Comparison of ENCODE assay signal across 9 cellular contexts in genomic region chr3:143135150-143135549, GRCh38. TPM values are rescaled to one million over a fixed set of nuclear protein-coding genes. Genes with fewer than 3 reads are reported as not detected.
DNase-seq lines count a peak whose midpoint lies in the region; ATAC-seq, FAIRE-seq and TF ChIP-seq lines count a peak whose summit lies in the region.
"Had no signal": no experiment of that assay in that cellular context is flagged by ENCODE, and none has a peak within 500 bp of the region (broad histone marks: within the 10 kb centered on the region; RNA-seq: fewer than 3 reads in every experiment).

No MANE protein-coding gene starts in this region.

- WGBS in GM12878 (ENCODE audit: insufficient coverage, insufficient replicate concordance, low lambda C conversion rate, missing lambda C conversion rate), result 20% methylated on average over 2 of the region's 2 CpGs
- 45% methylated on average over 2 of the region's 2 CpGs for WGBS in esophagus muscularis mucosa
- WGBS in prostate gland, result 62% methylated on average over 2 of the region's 2 CpGs

- peaks cover 60% of the 10 kb centered on the region for H3K27me3 Mint-ChIP-seq in Calu3 (ENCODE audit: unreplicated experiment)

- no peak for TF ChIP-seq EP300 in GM12878 (IDR thresholded peaks at IDR 0.05; ENCODE audit: borderline replicate concordance in 1 of 2, control insufficient read depth in 1 of 2, low read depth in 2 of 2, low read length in 2 of 2)
- no peak for TF ChIP-seq EP300 in esophagus muscularis mucosa (IDR thresholded peaks at IDR 0.05)

- no peaks in the 10 kb centered on the region for H3K27me3 ChIP-seq in GM12878 (replicated peaks in 1 of 2; ENCODE audit: control insufficient read depth in 2 of 2, insufficient read depth in 2 of 2, low read length in 1 of 2)
- H3K27me3 ChIP-seq in esophagus muscularis mucosa, result peaks cover 0 to 7% (median 0%) of the 10 kb centered on the region in 4 donors
- H3K27me3 ChIP-seq in prostate gland (replicated peaks; ENCODE audit: insufficient read depth), result no peaks in the 10 kb centered on the region

- H3K4me1 ChIP-seq in GM12878 (ENCODE audit: control insufficient read depth, insufficient read depth, low read length) (no peaks in the 10 kb centered on the region; the same call in none of the 2 replicates), esophagus muscularis mucosa (peaks cover 0 to 8% (median under 1%) of the 10 kb centered on the region in 4 donors), prostate gland (replicated peaks) (no peaks in the 10 kb centered on the region)

- no peak overlapping the region for H3K4me2 ChIP-seq in GM12878 (ENCODE audit: control insufficient read depth, insufficient read depth)

- in situ Hi-C loops in GM12878 (cut with MboI), result no loop called here

- H3K4me3 ChIP-seq in NB4 (ENCODE audit: low read depth, low read length) (no peak overlapping the region), GM12878 (no peak overlapping the region), esophagus muscularis mucosa (no peak overlapping the region), prostate gland (no peak overlapping the region)

- no peaks in the 10 kb centered on the region for H4K20me1 ChIP-seq in GM12878 (ENCODE audit: control insufficient read depth, insufficient read depth)

- BruUV-seq in Calu3 (replicated peaks; lab: Mats Ljungman, UMichigan) (no TSS peak), GM12878 (replicated peaks; lab: Mats Ljungman, UMichigan) (no TSS peak)

- H3K27ac ChIP-seq in GM12878 (ENCODE audit: control insufficient read depth, insufficient read depth), result no peak overlapping the region
- H3K27ac ChIP-seq in esophagus muscularis mucosa (replicated peaks in 1 of 4), result no peak overlapping the region
- no peak overlapping the region for H3K27ac ChIP-seq in prostate gland

- ATAC-seq in GM12878 (no peak; the same call in 2 of the 3 replicates), HG03520 (IDR thresholded peaks at IDR 0.05; ENCODE audit: unreplicated experiment) (no peak)

- no peak overlapping the region for H2AFZ ChIP-seq in GM12878 (ENCODE audit: control insufficient read depth, low read depth, low read length)

- peaks cover 4% of the 10 kb centered on the region for H3K36me3 Mint-ChIP-seq in Calu3 (ENCODE audit: insufficient read depth, unreplicated experiment)

- H3K9me3 Mint-ChIP-seq in Calu3 (ENCODE audit: low read depth, unreplicated experiment), result no peaks in the 10 kb centered on the region

- H3K4me1 Mint-ChIP-seq in Calu3 (ENCODE audit: low read depth, unreplicated experiment), result peaks cover 28% of the 10 kb centered on the region

- POLR2A ChIA-PET in GM12878 (lab: Charles Lee), result no interaction called here

- no peak for TF ChIP-seq CTCF in Calu3 (IDR thresholded peaks at IDR 0.05; ENCODE audit: unreplicated experiment)
- no peak for TF ChIP-seq CTCF in NB4 (IDR thresholded peaks at IDR 0.05; ENCODE audit: low read depth, low read length)
- TF ChIP-seq CTCF in GM12878 (IDR thresholded peaks at IDR 0.05 in 2 of 3, conservative IDR thresholded peaks at IDR 0.05 in 1 of 3; ENCODE audit: control insufficient read depth in 2 of 3, extremely low read depth in 1 of 3, insufficient read depth in 1 of 3, low read depth in 3 of 3, low read length in 3 of 3), result no peak
- TF ChIP-seq CTCF in esophagus muscularis mucosa (IDR thresholded peaks at IDR 0.05), result no peak
- TF ChIP-seq CTCF in prostate gland (IDR thresholded peaks at IDR 0.05), result no peak

- no peaks in the 10 kb centered on the region for H3K9me3 ChIP-seq in GM12878 (replicated peaks; ENCODE audit: control insufficient read depth, insufficient read depth, low read length)
- H3K9me3 ChIP-seq in esophagus muscularis mucosa, result no peaks in the 10 kb centered on the region
- no peaks in the 10 kb centered on the region for H3K9me3 ChIP-seq in prostate gland

- TF ChIP-seq POLR2A in NB4 (IDR thresholded peaks at IDR 0.05; ENCODE audit: extremely low read depth, insufficient read length), result no peak
- TF ChIP-seq POLR2A in GM12878 (IDR thresholded peaks at IDR 0.05; ENCODE audit: low read depth, low read length), result no peak
- TF ChIP-seq POLR2A in esophagus muscularis mucosa (IDR thresholded peaks at IDR 0.05; ENCODE audit: low read depth), result no peak
- no peak for TF ChIP-seq POLR2A in prostate gland (IDR thresholded peaks at IDR 0.05)

- CTCF ChIA-PET in Calu3 (lab: Charles Lee), result interaction anchor here (0.8 to 1.0 kb wide), 4 partner anchors 11 to 509 kb away, joined by 3 to 5 read pairs (median 3); no protein-coding TSS in a partner anchor
- CTCF ChIA-PET in GM12878 (lab: Yijun Ruan, JAX), result interaction anchor here (1.3 to 1.9 kb wide), 3 partner anchors 14 to 23 kb away, joined by 3 to 5 read pairs (median 5); no protein-coding TSS in a partner anchor

- intact Hi-C loops in Calu3 (cut with micrococcal nuclease; ENCODE audit: unreplicated experiment), result no loop called here
- intact Hi-C loops in GM12878 (cut with micrococcal nuclease; ENCODE audit: unreplicated experiment), result no loop called here
- intact Hi-C loops in esophagus muscularis mucosa (cut with DNase I), result no loop called here
- intact Hi-C loops in prostate gland (cut with DNase I), result no loop called here

- FAIRE-seq in GM12878 (lab: Jason Lieb, UNC), result no peak

- H3K4me3 Mint-ChIP-seq in Calu3 (ENCODE audit: low read depth, unreplicated experiment), result no peak overlapping the region

- no peak overlapping the region for H3K27ac Mint-ChIP-seq in Calu3 (ENCODE audit: unreplicated experiment)

- H3K79me2 ChIP-seq in GM12878 (ENCODE audit: control insufficient read depth, insufficient read depth, low read length), result no peaks in the 10 kb centered on the region

- SMC1A ChIA-PET in GM12878 (lab: Charles Lee; ENCODE audit: uncharacterized antibody, unreplicated experiment), result interaction anchor here (0.9 to 1.3 kb wide), 6 partner anchors 9 to 67 kb away, joined by 3 to 5 read pairs (median 3); no protein-coding TSS in a partner anchor

- RAD21 ChIA-PET in GM12878 (lab: Charles Lee; ENCODE audit: unreplicated experiment), result interaction anchor here (0.8 kb wide), 1 partner anchor 11 kb away, joined by 4 read pairs; no protein-coding TSS in a partner anchor

- H3K36me3 ChIP-seq in GM12878 (ENCODE audit: control insufficient read depth in 2 of 2, insufficient read depth in 2 of 2, low read length in 1 of 2) (no peaks in the 10 kb centered on the region), esophagus muscularis mucosa (no peaks in the 10 kb centered on the region), prostate gland (no peaks in the 10 kb centered on the region)

- DNase-seq in Calu3, result peak; percentile 59
- peak; percentile 91 for DNase-seq in NB4 (ENCODE audit: low read depth)
- DNase-seq in GM12878 (ENCODE audit: low read depth, low spot score), result no peak
- peak; percentile 58 for DNase-seq in medulla oblongata (ENCODE audit: extremely low spot score)
- no peak for DNase-seq in NCI-H82 treated with DMSO at 0.1 percent for 48 hours (lab: John Stamatoyannopoulos, UW; ENCODE audit: unreplicated experiment)
- DNase-seq in esophagus muscularis mucosa (ENCODE audit: extremely low spot score), result no peak
- DNase-seq in prostate gland (ENCODE audit: low spot score), result no peak
- DNase-seq: stimulated activated CD4-positive, alpha-beta T cell treated with anti-CD3 and anti-CD28 coated beads, Interleukin-4, amount 100 ng/mL, for 4 hours had no signal

- H3K9ac ChIP-seq in GM12878 (ENCODE audit: control insufficient read depth, insufficient read depth, low read length), result no peak overlapping the region

- no peak for TF ChIP-seq RAD21 in GM12878 (IDR thresholded peaks at IDR 0.05; ENCODE audit: insufficient read depth, low read depth, low read length)

TF ChIP-seq in GM12878, 131 proteins besides CTCF, POLR2A, EP300 and RAD21:
- TF ChIP-seq JUNB (IDR thresholded peaks at IDR 0.05), result peak; percentile 28; the same call in 1 of the 2 replicates
- TF ChIP-seq BCL11A (IDR thresholded peaks at IDR 0.05; ENCODE audit: low read depth, low read length), result no peak
- 0 out of 2 replicates have a peak, but pooled peaks have one; percentile 18 for TF ChIP-seq NFIC (IDR thresholded peaks at IDR 0.05; ENCODE audit: low read depth, low read length)
- no peak for TF ChIP-seq ZNF207 (IDR thresholded peaks at IDR 0.05; ENCODE audit: borderline replicate concordance)
- TF ChIP-seq IKZF2 (IDR thresholded peaks at IDR 0.05), result no peak
- TF ChIP-seq, protein P1, sequence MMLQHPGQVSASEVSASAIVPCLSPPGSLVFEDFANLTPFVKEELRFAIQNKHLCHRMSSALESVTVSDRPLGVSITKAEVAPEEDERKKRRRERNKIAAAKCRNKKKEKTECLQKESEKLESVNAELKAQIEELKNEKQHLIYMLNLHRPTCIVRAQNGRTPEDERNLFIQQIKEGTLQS (IDR thresholded peaks at IDR 0.05; ENCODE audit: borderline replicate concordance, extremely low read depth, low read depth, low read length), result no peak
- peak; percentile 71 for TF ChIP-seq RUNX3 (IDR thresholded peaks at IDR 0.05; ENCODE audit: low read length)
- no peak for TF ChIP-seq NRF1 (conservative IDR thresholded peaks at IDR 0.05; ENCODE audit: low read depth, low read length)
- peak; percentile 51; the same call in 1 of the 2 replicates for TF ChIP-seq EED (IDR thresholded peaks at IDR 0.05; ENCODE audit: low read depth)

RNA-seq across cellular contexts. Expression of gene CHST2, which starts 15.6 kb away (rescaled TPM):
- total RNA-seq in Calu3 (2022) (0.34 and 0.38 TPM in 2 replicates), GM12878 (2014; rRNA removed) (9.8 and 12.8 TPM in 2 replicates), GM12878 (2014; rRNA removed; fragmentation: Illumina TruSeq; extraction: Trizol) (9.2 TPM in 2 replicates), GM12878 (2021) (37.1 and 37.2 TPM in 2 replicates), esophagus muscularis mucosa (10 to 100 TPM in 2 of 4 donors, 1 to 10 TPM in 2; 3.3 to 10.8 (median 10.2) TPM), prostate gland (1 to 10 TPM; 9.6 to 9.7 TPM)
- total RNA-seq in GM12878 (2013; cell fraction: nucleolus; rRNA removed), result 15.8 and 17.7 TPM in 2 replicates
- 4.2 TPM for polyA plus RNA-seq in GM12878 (2011; ENCODE audit: low read depth)
- polyA plus RNA-seq in GM12878 (2011; rRNA removed) (1.5 and 1.6 TPM in 2 replicates), GM12878 (2014; fragmentation: Illumina TruSeq; extraction: Trizol) (8.4 and 9.3 TPM in 2 replicates), GM12878 (2014; fragmentation: Nextera tagmentation; extraction: Ambion mirVana) (1 to 10 TPM; 2.3 to 5.6 TPM), GM12878 (2014; rRNA removed) (21.8 and 25.7 TPM in 2 replicates), GM12878 (2016; fragmentation: Nextera tagmentation; extraction: Ambion mirVana) (1 to 10 TPM; 4.3 to 8.3 TPM)
- polyA plus RNA-seq in GM12878 (2011; cell fraction: cytosol; rRNA removed), result 2.0 and 3.3 TPM in 2 replicates
- polyA plus RNA-seq in GM12878 (2011; cell fraction: nucleus; rRNA removed), result 4.1 and 5.9 TPM in 2 replicates
- polyA plus RNA-seq in GM12878 (2012), result 13.1 and 13.3 TPM in 2 replicates
- 0.80 and 2.0 TPM in 2 replicates for polyA minus RNA-seq in GM12878 (2011; rRNA and poly(A)+ RNA removed)
- 1.7 and 1.9 TPM in 2 replicates for polyA minus RNA-seq in GM12878 (2011; cell fraction: cytosol; rRNA and poly(A)+ RNA removed)
- 3.1 and 5.0 TPM in 2 replicates for polyA minus RNA-seq in GM12878 (2011; cell fraction: nucleus; rRNA and poly(A)+ RNA removed)

Comparison
In these comparisons a context has a peak if more than half of its experiments do, and no peak if none do; other contexts are left out.
1. DNase-seq: peak in Calu3 (single experiment), NB4 (single experiment) and medulla oblongata (single experiment); none in GM12878 (single experiment), NCI-H82 treated with DMSO at 0.1 percent for 48 hours (single experiment), esophagus muscularis mucosa (single experiment) and prostate gland (single experiment).